Comparison of ENCODE assay signal across 6 cellular contexts in genomic region chr1:103247517-103247916, GRCh38.
"Had no signal": no experiment of that assay in that cellular context is flagged by ENCODE, and none has a peak within 500 bp of the region (broad histone marks: within the 10 kb centered on the region; RNA-seq: fewer than 3 reads in every experiment).

No MANE protein-coding gene starts in this region.

- H3K4me3 ChIP-seq: GM23248, HAP-1 had no signal

- H3K4me2 ChIP-seq: KMS-11 had no signal

- H3K9ac ChIP-seq: GM23248, KMS-11 had no signal

- H3K27ac ChIP-seq: GM23248, KMS-11 had no signal

- H2AFZ ChIP-seq: GM23248 had no signal

- DNase-seq: GM23248, GOT3, H7, KBM-7 had no signal

- H3K36me3 ChIP-seq: HAP-1 had no signal
